ENCODE assay signal across 9 cellular contexts in genomic region chr19:1856345-1856697, GRCh38. TPM values are rescaled to one million over a fixed set of nuclear protein-coding genes. Genes with fewer than 3 reads are reported as not detected.
DNase-seq lines count a peak whose midpoint lies in the region; ATAC-seq, FAIRE-seq and TF ChIP-seq lines count a peak whose summit lies in the region.
"Had no signal": no experiment of that assay in that cellular context is flagged by ENCODE, and none has a peak within 500 bp of the region (broad histone marks: within the 10 kb centered on the region; RNA-seq: fewer than 3 reads in every experiment).

No MANE protein-coding gene starts in this region.

- H3K27me3 ChIP-seq in heart right ventricle (no peaks in the 10 kb centered on the region), GM12878 (replicated peaks in 1 of 2; ENCODE audit: control insufficient read depth in 2 of 2, insufficient read depth in 2 of 2, low read length in 1 of 2) (no peaks in the 10 kb centered on the region), mesenchymal stem cell (ENCODE audit: control insufficient read depth in 1 of 2, insufficient read depth in 1 of 2, low read length in 2 of 2) (no peaks in the 10 kb centered on the region), upper lobe of right lung (no peaks in the 10 kb centered on the region)

- peak overlapping the region; percentile 96 for H3K4me2 ChIP-seq in GM12878 (ENCODE audit: control insufficient read depth, insufficient read depth)
- peak overlapping the region; percentile 40 for H3K4me2 ChIP-seq in mesenchymal stem cell (ENCODE audit: low read length, poor library complexity, severe bottlenecking)

- H3K27ac ChIP-seq in heart right ventricle, result peak overlapping the region; percentile 70 to 97 (median 94)
- H3K27ac ChIP-seq in GM12878 (ENCODE audit: control insufficient read depth, insufficient read depth), result peak overlapping the region; percentile 87
- no peak overlapping the region for H3K27ac ChIP-seq in mesenchymal stem cell (ENCODE audit: low read length, poor library complexity, severe bottlenecking)
- peak overlapping the region; percentile 94 for H3K27ac ChIP-seq in upper lobe of right lung

- H3K14ac ChIP-seq in mesenchymal stem cell (ENCODE audit: low read length in 2 of 2), result peak overlapping the region in 1 of 2 experiments; percentile 73

- H3K79me1 ChIP-seq in mesenchymal stem cell (replicated peaks; ENCODE audit: low read length, poor library complexity, severe bottlenecking), result peaks cover 16% of the 10 kb centered on the region

- H3K9ac ChIP-seq in GM12878 (ENCODE audit: control insufficient read depth, insufficient read depth, low read length), result peak overlapping the region; percentile 80
- peak overlapping the region; percentile 78 for H3K9ac ChIP-seq in mesenchymal stem cell (ENCODE audit: low read length)

- no TSS peak for BruUV-seq in GM12878 (replicated peaks; lab: Mats Ljungman, UMichigan)

- H4K20me1 ChIP-seq in GM12878 (ENCODE audit: control insufficient read depth, insufficient read depth), result peaks cover 6% of the 10 kb centered on the region; the same call in 1 of the 2 replicates

- SMC1A ChIA-PET in GM12878 (lab: Charles Lee; ENCODE audit: uncharacterized antibody, unreplicated experiment), result no interaction called here

- H3K79me2 ChIP-seq in GM12878 (ENCODE audit: control insufficient read depth, insufficient read depth, low read length), result peaks cover 76% of the 10 kb centered on the region

- POLR2A ChIA-PET in GM12878 (lab: Charles Lee), result interaction anchor here (1.0 to 1.6 kb wide), 3 partner anchors 7 to 48 kb away, joined by 3 to 6 read pairs (median 4); no protein-coding TSS in a partner anchor

- no peak for TF ChIP-seq EP300 in GM12878 (IDR thresholded peaks at IDR 0.05; ENCODE audit: borderline replicate concordance in 1 of 2, control insufficient read depth in 1 of 2, low read depth in 2 of 2, low read length in 2 of 2)

- peaks cover 0 to 6% (median 0%) of the 10 kb centered on the region in 9 donors for H3K36me3 ChIP-seq in heart right ventricle
- peaks cover 0 to 3% of the 10 kb centered on the region in 2 experiments; a peak in 2 of 4 replicates for H3K36me3 ChIP-seq in GM12878 (ENCODE audit: control insufficient read depth in 2 of 2, insufficient read depth in 2 of 2, low read length in 1 of 2)
- H3K36me3 ChIP-seq in mesenchymal stem cell (ENCODE audit: control insufficient read depth in 1 of 2, insufficient read depth in 2 of 2, low read depth in 1 of 2, low read length in 2 of 2), result peaks cover 0 to 28% of the 10 kb centered on the region in 2 experiments
- no peaks in the 10 kb centered on the region for H3K36me3 ChIP-seq in upper lobe of right lung

- RAD21 ChIA-PET in GM12878 (lab: Charles Lee; ENCODE audit: unreplicated experiment), result interaction anchor here (1.0 to 1.6 kb wide), 4 partner anchors 9 to 41 kb away, joined by 3 to 6 read pairs (median 4); no protein-coding TSS in a partner anchor

- intact Hi-C loops in heart right ventricle (cut with DNase I) (no loop called here), left ventricle myocardium superior (cut with micrococcal nuclease) (no loop called here), GM12878 (cut with micrococcal nuclease; ENCODE audit: unreplicated experiment) (no loop called here), upper lobe of right lung (cut with DNase I) (no loop called here)

- FAIRE-seq in GM12878 (lab: Jason Lieb, UNC), result peak; percentile 18
- FAIRE-seq: G401.6 had no signal

- in situ Hi-C loops in GM12878 (cut with MboI), result loop anchor here (25.0 kb wide), 1 partner anchor 1506 kb away; the partner anchor contains the start of gene NFIC

- WGBS in heart right ventricle, 2 donors, result 32 to 48% methylated on average over 6 of the region's 6 CpGs
- 0% methylated on average over 6 of the region's 6 CpGs for WGBS in GM12878 (ENCODE audit: insufficient coverage, insufficient replicate concordance, low lambda C conversion rate, missing lambda C conversion rate)
- 75% methylated on average over 6 of the region's 6 CpGs for WGBS in mesenchymal stem cell

- H3K4me3 ChIP-seq in heart right ventricle, result peak overlapping the region in 9 of 10 donors; percentile 44 to 67 (median 59)
- peak overlapping the region; percentile 82 for H3K4me3 ChIP-seq in GM12878
- peak overlapping the region in 1 of 2 experiments; percentile 69 for H3K4me3 ChIP-seq in mesenchymal stem cell (ENCODE audit: insufficient read depth in 1 of 2, low read depth in 1 of 2, low read length in 2 of 2)
- H3K4me3 ChIP-seq in upper lobe of right lung, result peak overlapping the region; percentile 51

- peak overlapping the region; percentile 67 to 98 for H3K18ac ChIP-seq in mesenchymal stem cell (ENCODE audit: low read depth in 1 of 2, low read length in 2 of 2)

- peak overlapping the region; percentile 90 for H2BK15ac ChIP-seq in mesenchymal stem cell (ENCODE audit: low read depth, poor library complexity, severe bottlenecking)

- H2BK5ac ChIP-seq in mesenchymal stem cell (ENCODE audit: low read depth, low read length, poor library complexity, severe bottlenecking), result no peak overlapping the region

- TF ChIP-seq CTCF in heart right ventricle (IDR thresholded peaks at IDR 0.05) (no peak), GM12878 (IDR thresholded peaks at IDR 0.05 in 2 of 3, conservative IDR thresholded peaks at IDR 0.05 in 1 of 3; ENCODE audit: control insufficient read depth in 2 of 3, extremely low read depth in 1 of 3, insufficient read depth in 1 of 3, low read depth in 3 of 3, low read length in 3 of 3) (no peak), upper lobe of right lung (IDR thresholded peaks at IDR 0.05) (no peak)

- peak overlapping the region; percentile 72 to 98 for H3K4ac ChIP-seq in mesenchymal stem cell (ENCODE audit: low read depth in 1 of 2, low read length in 2 of 2)

- H2AK5ac ChIP-seq in mesenchymal stem cell (ENCODE audit: low read length, severe bottlenecking), result peak overlapping the region; percentile 37

- TF ChIP-seq RAD21 in GM12878 (IDR thresholded peaks at IDR 0.05; ENCODE audit: insufficient read depth, low read depth, low read length), result no peak

- DNase-seq in heart right ventricle, result no peak
- no peak for DNase-seq in left ventricle myocardium superior
- no peak for DNase-seq in GM12878 (ENCODE audit: low read depth, low spot score)
- DNase-seq in mesenchymal stem cell, result no peak
- DNase-seq in upper lobe of right lung, result no peak

- no peak for TF ChIP-seq POLR2A in GM12878 (IDR thresholded peaks at IDR 0.05; ENCODE audit: low read depth, low read length)

- peak overlapping the region; percentile 98 for H2BK120ac ChIP-seq in mesenchymal stem cell (ENCODE audit: low read depth, low read length)

- H3K4me1 ChIP-seq in heart right ventricle (peaks cover 31 to 96% (median 79%) of the 10 kb centered on the region in 9 donors), GM12878 (ENCODE audit: control insufficient read depth, insufficient read depth, low read length) (peaks cover 22% of the 10 kb centered on the region), mesenchymal stem cell (ENCODE audit: control insufficient read depth, insufficient read depth, low read depth, low read length) (peaks cover 81% of the 10 kb centered on the region), upper lobe of right lung (peaks cover 82% of the 10 kb centered on the region)

- H3K9me3 ChIP-seq in heart right ventricle, result no peaks in the 10 kb centered on the region
- no peaks in the 10 kb centered on the region for H3K9me3 ChIP-seq in GM12878 (replicated peaks; ENCODE audit: control insufficient read depth, insufficient read depth, low read length)
- H3K9me3 ChIP-seq in mesenchymal stem cell (ENCODE audit: control insufficient read depth, low read length), result no peaks in the 10 kb centered on the region
- H3K9me3 ChIP-seq in upper lobe of right lung, result no peaks in the 10 kb centered on the region

- H3K23ac ChIP-seq in mesenchymal stem cell (ENCODE audit: low read length in 2 of 2), result peak overlapping the region in 1 of 2 experiments; percentile 81

- H2AFZ ChIP-seq in GM12878 (ENCODE audit: control insufficient read depth, low read depth, low read length) (peak overlapping the region; percentile 61), mesenchymal stem cell (ENCODE audit: low read depth, low read length) (no peak overlapping the region)

- peak overlapping the region; percentile 99 for H4K8ac ChIP-seq in mesenchymal stem cell (ENCODE audit: low read length)

- CTCF ChIA-PET in GM12878 (lab: Yijun Ruan, JAX), result interaction anchor here (0.9 kb wide), 1 partner anchor 86 kb away, joined by 3 read pairs; no protein-coding TSS in a partner anchor

- peak overlapping the region; percentile 88 to 92 for H2BK12ac ChIP-seq in mesenchymal stem cell (ENCODE audit: low read length in 2 of 2)

- ATAC-seq in heart right ventricle (no peak), left ventricle myocardium superior (no peak), GM12878 (no peak), upper lobe of right lung (no peak), GM21381 (IDR thresholded peaks at IDR 0.05; ENCODE audit: unreplicated experiment) (no peak), HG03139 (IDR thresholded peaks at IDR 0.05; ENCODE audit: unreplicated experiment) (no peak), GM19324 (IDR thresholded peaks at IDR 0.05; ENCODE audit: low FRiP score, unreplicated experiment) (no peak)

- H4K91ac ChIP-seq in mesenchymal stem cell (ENCODE audit: low read length), result peak overlapping the region; percentile 99

RNA-seq across cellular contexts. Expression of gene KLF16, which starts 7.1 kb away (rescaled TPM):
- 10 to 100 TPM in 4 of 10 donors, 1 to 10 TPM in 6; 5.0 to 13.4 (median 7.6) TPM for total RNA-seq in heart right ventricle
- polyA plus RNA-seq in heart right ventricle, result 1 to 10 TPM; 4.0 to 8.6 TPM
- 9.8 TPM for total RNA-seq in left ventricle myocardium superior
- total RNA-seq in GM12878 (2013; cell fraction: nucleolus; rRNA removed), result 4.1 and 5.1 TPM in 2 replicates
- total RNA-seq in GM12878 (2014; rRNA removed), result 5.4 and 6.2 TPM in 2 replicates
- 2.2 and 2.6 TPM in 2 replicates for total RNA-seq in GM12878 (2014; rRNA removed; fragmentation: Illumina TruSeq; extraction: Trizol)
- 37.6 and 41.2 TPM in 2 replicates for total RNA-seq in GM12878 (2021)
- 2.1 TPM for polyA plus RNA-seq in GM12878 (2011; ENCODE audit: low read depth)
- 0.89 and 1.6 TPM in 2 replicates for polyA plus RNA-seq in GM12878 (2011; rRNA removed)
- polyA plus RNA-seq in GM12878 (2011; cell fraction: cytosol; rRNA removed), result 4.1 and 7.5 TPM in 2 replicates
- 11.3 and 26.9 TPM in 2 replicates for polyA plus RNA-seq in GM12878 (2011; cell fraction: nucleus; rRNA removed)
- 9.1 and 13.8 TPM in 2 replicates for polyA plus RNA-seq in GM12878 (2012)
- 0.57 and 2.6 TPM in 2 replicates for polyA plus RNA-seq in GM12878 (2014; fragmentation: Illumina TruSeq; extraction: Trizol)
- polyA plus RNA-seq in GM12878 (2014; fragmentation: Nextera tagmentation; extraction: Ambion mirVana), result under 1 TPM; 0.03 to 0.24 TPM
- 13.4 and 13.7 TPM in 2 replicates for polyA plus RNA-seq in GM12878 (2014; rRNA removed)
- polyA plus RNA-seq in GM12878 (2016; fragmentation: Nextera tagmentation; extraction: Ambion mirVana), result 1 to 10 TPM; 2.1 to 2.5 TPM
- 0.59 and 1.9 TPM in 2 replicates for polyA minus RNA-seq in GM12878 (2011; rRNA and poly(A)+ RNA removed)
- 4.9 and 7.4 TPM in 2 replicates for polyA minus RNA-seq in GM12878 (2011; cell fraction: cytosol; rRNA and poly(A)+ RNA removed)
- polyA minus RNA-seq in GM12878 (2011; cell fraction: nucleus; rRNA and poly(A)+ RNA removed), result 1.5 and 6.3 TPM in 2 replicates
- polyA plus RNA-seq in mesenchymal stem cell (2013, experiment 1 of 2), result 25.8 TPM
- polyA plus RNA-seq in mesenchymal stem cell (2013, experiment 2 of 2), result 28.0 TPM
- total RNA-seq in upper lobe of right lung, result 28.0 TPM

RNA-seq across cellular contexts. Expression of gene REXO1, which starts 8.0 kb away (rescaled TPM):
- total RNA-seq in heart right ventricle, result 10 to 100 TPM; 13.1 to 20.1 (median 16.5) TPM
- polyA plus RNA-seq in heart right ventricle, result 10 to 100 TPM; 13.1 to 20.6 TPM
- 16.0 TPM for total RNA-seq in left ventricle myocardium superior
- total RNA-seq in GM12878 (2013; cell fraction: nucleolus; rRNA removed), result 47.1 and 50.6 TPM in 2 replicates
- 5.2 and 11.7 TPM in 2 replicates for total RNA-seq in GM12878 (2014; rRNA removed)
- 6.4 and 8.5 TPM in 2 replicates for total RNA-seq in GM12878 (2014; rRNA removed; fragmentation: Illumina TruSeq; extraction: Trizol)
- 38.1 and 45.2 TPM in 2 replicates for total RNA-seq in GM12878 (2021)
- polyA plus RNA-seq in GM12878 (2011; ENCODE audit: low read depth), result 8.9 TPM
- 2.7 and 9.5 TPM in 2 replicates for polyA plus RNA-seq in GM12878 (2011; rRNA removed)
- 16.1 and 17.2 TPM in 2 replicates for polyA plus RNA-seq in GM12878 (2011; cell fraction: cytosol; rRNA removed)
- 52.3 and 81.1 TPM in 2 replicates for polyA plus RNA-seq in GM12878 (2011; cell fraction: nucleus; rRNA removed)
- polyA plus RNA-seq in GM12878 (2012), result 23.8 and 34.3 TPM in 2 replicates
- 4.0 and 8.2 TPM in 2 replicates for polyA plus RNA-seq in GM12878 (2014; fragmentation: Illumina TruSeq; extraction: Trizol)
- under 1 TPM; 0.03 to 0.64 TPM for polyA plus RNA-seq in GM12878 (2014; fragmentation: Nextera tagmentation; extraction: Ambion mirVana)
- 31.3 and 38.2 TPM in 2 replicates for polyA plus RNA-seq in GM12878 (2014; rRNA removed)
- 1 to 10 TPM; 3.7 to 8.4 TPM for polyA plus RNA-seq in GM12878 (2016; fragmentation: Nextera tagmentation; extraction: Ambion mirVana)
- 9.6 and 10.0 TPM in 2 replicates for polyA minus RNA-seq in GM12878 (2011; rRNA and poly(A)+ RNA removed)
- 10.0 and 14.4 TPM in 2 replicates for polyA minus RNA-seq in GM12878 (2011; cell fraction: cytosol; rRNA and poly(A)+ RNA removed)
- polyA minus RNA-seq in GM12878 (2011; cell fraction: nucleus; rRNA and poly(A)+ RNA removed), result 7.4 and 15.0 TPM in 2 replicates
- polyA plus RNA-seq in mesenchymal stem cell (2013, experiment 1 of 2), result 16.0 TPM
- polyA plus RNA-seq in mesenchymal stem cell (2013, experiment 2 of 2), result 14.2 TPM
- total RNA-seq in upper lobe of right lung, result 37.2 TPM

RNA-seq across cellular contexts. Expression of gene ABHD17A, which starts 29.0 kb away (rescaled TPM):
- total RNA-seq in heart right ventricle, result 10 to 100 TPM; 45.1 to 68.0 (median 57.0) TPM
- 100 to 1,000 TPM in 1 of 2 donors, 10 to 100 TPM in 1; 93.6 to 185 TPM for polyA plus RNA-seq in heart right ventricle
- 64.4 TPM for total RNA-seq in left ventricle myocardium superior
- total RNA-seq in GM12878 (2013; cell fraction: nucleolus; rRNA removed), result 25.8 and 29.5 TPM in 2 replicates
- 109 and 126 TPM in 2 replicates for total RNA-seq in GM12878 (2014; rRNA removed)
- total RNA-seq in GM12878 (2014; rRNA removed; fragmentation: Illumina TruSeq; extraction: Trizol), result 5.6 and 7.0 TPM in 2 replicates
- total RNA-seq in GM12878 (2021), result 72.6 and 77.6 TPM in 2 replicates
- polyA plus RNA-seq in GM12878 (2011; ENCODE audit: low read depth), result 8.6 TPM
- polyA plus RNA-seq in GM12878 (2011; rRNA removed), result 7.7 and 25.3 TPM in 2 replicates
- polyA plus RNA-seq in GM12878 (2011; cell fraction: cytosol; rRNA removed), result 45.6 and 92.1 TPM in 2 replicates
- polyA plus RNA-seq in GM12878 (2011; cell fraction: nucleus; rRNA removed), result 158 and 188 TPM in 2 replicates
- 36.2 and 44.0 TPM in 2 replicates for polyA plus RNA-seq in GM12878 (2012)
- polyA plus RNA-seq in GM12878 (2014; fragmentation: Illumina TruSeq; extraction: Trizol), result 0.87 and 2.5 TPM in 2 replicates
- under 1 TPM in 1 of 2 experiments, not detected in 1; 0.13 TPM for polyA plus RNA-seq in GM12878 (2014; fragmentation: Nextera tagmentation; extraction: Ambion mirVana)
- polyA plus RNA-seq in GM12878 (2014; rRNA removed), result 84.5 and 105 TPM in 2 replicates
- 10 to 100 TPM; 28.8 to 45.7 TPM for polyA plus RNA-seq in GM12878 (2016; fragmentation: Nextera tagmentation; extraction: Ambion mirVana)
- polyA minus RNA-seq in GM12878 (2011; rRNA and poly(A)+ RNA removed), result 22.4 and 32.0 TPM in 2 replicates
- polyA minus RNA-seq in GM12878 (2011; cell fraction: cytosol; rRNA and poly(A)+ RNA removed), result 21.4 and 26.9 TPM in 2 replicates
- 13.5 and 18.1 TPM in 2 replicates for polyA minus RNA-seq in GM12878 (2011; cell fraction: nucleus; rRNA and poly(A)+ RNA removed)
- 60.5 TPM for polyA plus RNA-seq in mesenchymal stem cell (2013, experiment 1 of 2)
- polyA plus RNA-seq in mesenchymal stem cell (2013, experiment 2 of 2), result 60.5 TPM
- total RNA-seq in upper lobe of right lung, result 76.1 TPM

RNA-seq across cellular contexts. Expression of gene ATP8B3, which starts 44.2 kb away (rescaled TPM):
- total RNA-seq in heart right ventricle, result 1 to 10 TPM in 2 of 10 donors, under 1 TPM in 8; 0.13 to 3.4 (median 0.48) TPM
- 1 to 10 TPM in 1 of 2 donors, under 1 TPM in 1; 0.80 to 1.3 TPM for polyA plus RNA-seq in heart right ventricle
- 0.89 TPM for total RNA-seq in left ventricle myocardium superior
- total RNA-seq in GM12878 (2013; cell fraction: nucleolus; rRNA removed), result 3.1 and 4.2 TPM in 2 replicates
- 0.38 and 0.51 TPM in 2 replicates for total RNA-seq in GM12878 (2014; rRNA removed)
- 0.36 and 0.74 TPM in 2 replicates for total RNA-seq in GM12878 (2014; rRNA removed; fragmentation: Illumina TruSeq; extraction: Trizol)
- 1.0 and 1.7 TPM in 2 replicates for total RNA-seq in GM12878 (2021)
- 1.3 TPM for polyA plus RNA-seq in GM12878 (2011; ENCODE audit: low read depth)
- 0.86 and 1.6 TPM in 2 replicates for polyA plus RNA-seq in GM12878 (2011; rRNA removed)
- 2.6 TPM in 2 replicates for polyA plus RNA-seq in GM12878 (2011; cell fraction: cytosol; rRNA removed)
- 6.1 and 6.5 TPM in 2 replicates for polyA plus RNA-seq in GM12878 (2011; cell fraction: nucleus; rRNA removed)
- 1.8 and 2.5 TPM in 2 replicates for polyA plus RNA-seq in GM12878 (2012)
- polyA plus RNA-seq in GM12878 (2014; fragmentation: Illumina TruSeq; extraction: Trizol), result 0.43 and 0.48 TPM in 2 replicates
- polyA plus RNA-seq in GM12878 (2014; fragmentation: Nextera tagmentation; extraction: Ambion mirVana), result under 1 TPM; 0.13 to 0.34 TPM
- 0.76 and 1.3 TPM in 2 replicates for polyA plus RNA-seq in GM12878 (2014; rRNA removed)
- polyA plus RNA-seq in GM12878 (2016; fragmentation: Nextera tagmentation; extraction: Ambion mirVana), result 1 to 10 TPM in 1 of 2 experiments, under 1 TPM in 1; 0.54 to 1.0 TPM
- polyA minus RNA-seq in GM12878 (2011; rRNA and poly(A)+ RNA removed), result 1.9 and 2.3 TPM in 2 replicates
- polyA minus RNA-seq in GM12878 (2011; cell fraction: cytosol; rRNA and poly(A)+ RNA removed), result 0.73 and 2.3 TPM in 2 replicates
- polyA minus RNA-seq in GM12878 (2011; cell fraction: nucleus; rRNA and poly(A)+ RNA removed), result 0.73 and 1.1 TPM in 2 replicates
- polyA plus RNA-seq in mesenchymal stem cell (2013, experiment 1 of 2), result 3.5 TPM
- 3.2 TPM for polyA plus RNA-seq in mesenchymal stem cell (2013, experiment 2 of 2)
- total RNA-seq in upper lobe of right lung, result 0.64 TPM

RNA-seq across cellular contexts. Expression of gene ADAT3, which starts 48.9 kb away (rescaled TPM):
- total RNA-seq in heart right ventricle (1 to 10 TPM in 9 of 10 donors, under 1 TPM in 1; 0.94 to 3.2 (median 1.4) TPM), left ventricle myocardium superior (2.0 TPM), GM12878 (2014; rRNA removed) (3.8 and 5.6 TPM in 2 replicates), GM12878 (2014; rRNA removed; fragmentation: Illumina TruSeq; extraction: Trizol) (0.27 TPM in 1 of 2 replicates, not detected in the other), GM12878 (2021) (11.6 and 11.8 TPM in 2 replicates), upper lobe of right lung (6.3 TPM)
- polyA plus RNA-seq in heart right ventricle (1 to 10 TPM; 2.0 to 4.3 TPM), GM12878 (2011; rRNA removed) (0.13 and 0.46 TPM in 2 replicates), GM12878 (2014; fragmentation: Illumina TruSeq; extraction: Trizol) (not detected in 2 replicates), GM12878 (2014; fragmentation: Nextera tagmentation; extraction: Ambion mirVana) (not detected), GM12878 (2014; rRNA removed) (11.0 and 13.2 TPM in 2 replicates), GM12878 (2016; fragmentation: Nextera tagmentation; extraction: Ambion mirVana) (1 to 10 TPM; 7.7 to 8.9 TPM)
- 26.1 and 30.8 TPM in 2 replicates for total RNA-seq in GM12878 (2013; cell fraction: nucleolus; rRNA removed)
- polyA plus RNA-seq in GM12878 (2011; ENCODE audit: low read depth), result 0.54 TPM
- polyA plus RNA-seq in GM12878 (2011; cell fraction: cytosol; rRNA removed), result 1.1 and 2.1 TPM in 2 replicates
- polyA plus RNA-seq in GM12878 (2011; cell fraction: nucleus; rRNA removed), result 5.4 and 12.3 TPM in 2 replicates
- 3.0 and 3.7 TPM in 2 replicates for polyA plus RNA-seq in GM12878 (2012)
- polyA minus RNA-seq in GM12878 (2011; rRNA and poly(A)+ RNA removed), result 0.62 TPM in 1 of 2 replicates, not detected in the other
- 1.1 and 1.5 TPM in 2 replicates for polyA minus RNA-seq in GM12878 (2011; cell fraction: cytosol; rRNA and poly(A)+ RNA removed)
- 1.9 and 4.9 TPM in 2 replicates for polyA minus RNA-seq in GM12878 (2011; cell fraction: nucleus; rRNA and poly(A)+ RNA removed)
- 4.9 TPM for polyA plus RNA-seq in mesenchymal stem cell (2013, experiment 1 of 2)
- polyA plus RNA-seq in mesenchymal stem cell (2013, experiment 2 of 2), result 4.9 TPM
